Comparison of ENCODE assay signal across 8 cellular contexts in the genomic region with DNA sequence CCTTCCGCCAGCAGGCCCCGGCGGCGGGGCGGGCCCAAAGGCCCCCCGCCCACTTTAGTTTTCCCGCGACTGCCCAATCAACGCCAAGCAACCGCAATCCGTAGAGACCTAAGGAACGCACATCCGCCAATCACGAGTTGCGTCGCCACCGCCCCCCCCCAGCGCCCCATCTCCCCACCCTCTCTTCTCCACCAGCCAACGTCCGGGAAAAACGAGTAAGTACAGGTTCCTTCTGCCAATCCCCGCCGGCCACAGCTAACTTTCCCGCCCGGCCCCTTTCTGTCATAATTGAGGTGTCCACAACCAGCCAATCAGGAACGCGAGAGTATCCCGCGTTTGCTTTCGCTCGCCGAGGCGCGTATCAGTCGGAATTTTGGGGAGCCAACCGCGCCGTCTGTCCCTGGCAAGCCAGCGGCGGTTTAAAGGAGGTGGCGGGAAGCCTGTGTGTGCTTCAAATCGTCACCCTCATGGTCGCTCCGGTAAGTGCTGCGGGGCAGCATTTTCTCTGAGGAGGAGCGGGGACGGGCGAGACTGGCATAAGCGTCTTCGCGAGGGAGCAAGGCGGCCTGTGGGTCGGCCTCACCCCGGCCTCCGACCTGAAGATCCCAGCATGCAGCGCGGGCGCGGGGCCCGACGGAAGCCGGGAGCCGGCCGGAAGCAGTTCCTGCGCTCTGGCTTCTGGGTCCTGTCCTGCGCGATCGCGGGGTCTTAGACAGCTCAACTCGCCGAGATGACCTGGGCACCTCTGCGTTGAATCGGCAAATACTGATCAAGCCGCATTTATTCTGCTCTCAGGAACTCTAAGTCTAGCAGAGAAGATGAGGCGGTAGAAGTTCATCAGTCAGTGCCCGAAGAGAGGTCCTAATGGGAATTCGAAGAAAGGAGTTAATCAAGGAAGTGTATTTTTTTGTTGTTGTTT. TPM values are rescaled to one million over a fixed set of nuclear protein-coding genes. Genes with fewer than 3 reads are reported as not detected.
DNase-seq lines count a peak whose midpoint lies in the region; ATAC-seq and TF ChIP-seq lines count a peak whose summit lies in the region.

TSS of gene MIS12 (plus strand) at position 361 of the 919 bp plus-strand sequence. CDS start 2,297 bp downstream, outside the sequence.

- peaks cover 40% of the 10 kb centered on the region for H3K4me1 ChIP-seq in CD4-positive, alpha-beta memory T cell (ENCODE audit: insufficient read depth, low read length)
- peaks cover 5 to 6% of the 10 kb centered on the region in 2 donors for H3K4me1 ChIP-seq in lung (ENCODE audit: control insufficient read depth in 2 of 2, insufficient read depth in 2 of 2, low read length in 2 of 2)

- peak within 1 kb of the TSS; percentile 86 to 93 for H3K4me3 ChIP-seq in CD4-positive, alpha-beta memory T cell (ENCODE audit: low read length in 2 of 2)
- H3K4me3 ChIP-seq in lung, result peak within 1 kb of the TSS; percentile 91

- intact Hi-C loops in CD4-positive, alpha-beta memory T cell (cut with micrococcal nuclease), result loop anchor here (1.0 to 5.0 kb wide), 8 partner anchors 15 to 1165 kb away; partner anchors contain the start of genes C17orf100, C1QBP, MED31 and NLRP1

- no peaks in the 10 kb centered on the region for H3K27me3 ChIP-seq in CD4-positive, alpha-beta memory T cell (ENCODE audit: insufficient read depth, low read length)
- H3K27me3 ChIP-seq in lung (ENCODE audit: control insufficient read depth, insufficient read depth), result no peaks in the 10 kb centered on the region

- peak within 1 kb of the TSS; percentile 86 to 99 (median 99) for H3K27ac Mint-ChIP-seq in CD4-positive, alpha-beta memory T cell

- H3K27ac ChIP-seq in CD4-positive, alpha-beta memory T cell (ENCODE audit: low read depth, low read length), result peak within 1 kb of the TSS; percentile 95
- peak within 1 kb of the TSS; percentile 93 to 99 for H3K27ac ChIP-seq in lung (ENCODE audit: low read depth in 1 of 2, low read length in 1 of 2)

- CTCF ChIA-PET in CD4-positive, alpha-beta memory T cell (lab: Charles Lee; ENCODE audit: partially characterized antibody), result interaction anchor here (1.1 to 1.6 kb wide), 3 partner anchors 15 to 47 kb away, joined by 4 to 5 read pairs (median 5); partner anchors contain the start of gene C1QBP

- peaks cover 23% of the 10 kb centered on the region for H3K36me3 ChIP-seq in CD4-positive, alpha-beta memory T cell (ENCODE audit: insufficient read depth, low read length)
- peaks cover 14 to 16% of the 10 kb centered on the region in 2 donors for H3K36me3 ChIP-seq in lung (ENCODE audit: control insufficient read depth in 2 of 2, insufficient read depth in 2 of 2, low read length in 2 of 2)

- 0 to 1% methylated on average over 77 of the region's 77 CpGs for WGBS in lung, 2 donors

- H3K9me3 Mint-ChIP-seq in CD4-positive, alpha-beta memory T cell, result peaks cover 0 to 2% (median 0%) of the 10 kb centered on the region in 8 donors

- ATAC-seq in GM19467 (IDR thresholded peaks at IDR 0.05; ENCODE audit: unreplicated experiment) (peak; percentile 75), lung (ENCODE audit: insufficient read depth, low FRiP score) (peak; percentile 93)

- no peak for TF ChIP-seq CTCF in lung (IDR thresholded peaks at IDR 0.05; ENCODE audit: control extremely low read depth, extremely low read depth)

- peaks cover 28 to 66% (median 49%) of the 10 kb centered on the region in 4 donors for H3K4me1 Mint-ChIP-seq in CD4-positive, alpha-beta memory T cell

- peak; percentile 96 to 100 (median 98) for DNase-seq in CD4-positive, alpha-beta memory T cell
- DNase-seq in HS-27A (ENCODE audit: low read depth) (peak; percentile 85), NK-92 (lab: John Stamatoyannopoulos, UW; ENCODE audit: unreplicated experiment) (peak; percentile 93), lung (ENCODE audit: low spot score) (peak; percentile 99)
- DNase-seq in activated CD8-positive, alpha-beta memory T cell treated with anti-CD3 and anti-CD28 coated beads for 1 hour (ENCODE audit: extremely low read depth in 1 of 2, low read depth in 1 of 2), result peak; percentile 88 to 95
- peak; percentile 98 for DNase-seq in effector CD4-positive, alpha-beta T cell
- peak; percentile 85 to 97 (median 94) for DNase-seq in stimulated activated CD4-positive, alpha-beta T cell treated with anti-CD3 and anti-CD28 coated beads, TNF-alpha, amount 100 ng/mL, for 4 hours (ENCODE audit: low read depth in 3 of 3)

- H3K36me3 Mint-ChIP-seq in CD4-positive, alpha-beta memory T cell, result peaks cover 26 to 71% of the 10 kb centered on the region in 2 donors

- no peaks in the 10 kb centered on the region for H3K27me3 Mint-ChIP-seq in CD4-positive, alpha-beta memory T cell

- peak within 1 kb of the TSS; percentile 83 to 98 (median 94) for H3K4me3 Mint-ChIP-seq in CD4-positive, alpha-beta memory T cell

- POLR2A ChIA-PET in CD4-positive, alpha-beta memory T cell (lab: Charles Lee; ENCODE audit: partially characterized antibody), result interaction anchor here (0.7 to 6.1 kb wide), 18 partner anchors 9 to 1850 kb away, joined by 3 to 84 read pairs (median 4); partner anchors contain the start of genes C1QBP, CTNS, DHX33 and NLRP1

- H3K9me3 ChIP-seq in CD4-positive, alpha-beta memory T cell (ENCODE audit: control insufficient read depth in 1 of 2, low read length in 2 of 2), result no peaks in the 10 kb centered on the region
- H3K9me3 ChIP-seq in lung (ENCODE audit: control insufficient read depth in 2 of 2, insufficient read depth in 1 of 2, low read length in 1 of 2), result no peaks in the 10 kb centered on the region

RNA-seq across cellular contexts. Expression of gene MIS12, which starts in this region (rescaled TPM):
- total RNA-seq in CD4-positive, alpha-beta memory T cell, result 10 to 100 TPM; 42.2 to 45.0 TPM
- polyA plus RNA-seq in CD4-positive, alpha-beta memory T cell, result 10 to 100 TPM; 19.6 to 21.8 TPM
- 10 to 100 TPM; 14.1 to 16.3 TPM for total RNA-seq in lung
- 10 to 100 TPM; 14.4 to 16.0 TPM for polyA plus RNA-seq in lung

Comparison
In these comparisons a context has a peak if more than half of its experiments do, and no peak if none do; other contexts are left out.
1. Peak in every context shown above with its lines: DNase-seq, ATAC-seq, H3K4me3 ChIP-seq and H3K27ac ChIP-seq.